ENCODE assay signal across 1 cellular context in the genomic region with DNA sequence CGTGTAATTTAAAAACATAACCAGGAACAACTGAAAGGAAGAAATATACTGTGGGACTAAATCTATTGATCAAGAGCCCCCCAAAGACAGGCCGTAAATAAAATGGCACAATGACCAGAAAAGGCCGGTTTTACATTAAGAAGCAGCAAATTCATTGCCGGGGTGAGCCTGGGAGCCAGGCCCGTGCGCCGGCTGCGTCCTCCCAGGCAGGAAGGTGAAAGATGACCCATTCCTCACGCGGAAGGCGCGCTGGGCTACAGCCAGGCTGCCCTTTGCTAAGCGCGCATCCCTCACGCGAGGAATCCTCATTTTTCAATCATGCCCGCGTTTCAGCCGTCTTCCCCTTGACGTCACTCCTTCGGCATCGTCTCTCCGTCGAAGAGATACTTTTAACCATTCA.
TF ChIP-seq lines count a peak whose summit lies in the region.

No MANE protein-coding gene starts in this region.

TF ChIP-seq in GM23338, 12 proteins besides CTCF, POLR2A, EP300 and RAD21 (continued from another document):
- TF ChIP-seq, protein P1, sequence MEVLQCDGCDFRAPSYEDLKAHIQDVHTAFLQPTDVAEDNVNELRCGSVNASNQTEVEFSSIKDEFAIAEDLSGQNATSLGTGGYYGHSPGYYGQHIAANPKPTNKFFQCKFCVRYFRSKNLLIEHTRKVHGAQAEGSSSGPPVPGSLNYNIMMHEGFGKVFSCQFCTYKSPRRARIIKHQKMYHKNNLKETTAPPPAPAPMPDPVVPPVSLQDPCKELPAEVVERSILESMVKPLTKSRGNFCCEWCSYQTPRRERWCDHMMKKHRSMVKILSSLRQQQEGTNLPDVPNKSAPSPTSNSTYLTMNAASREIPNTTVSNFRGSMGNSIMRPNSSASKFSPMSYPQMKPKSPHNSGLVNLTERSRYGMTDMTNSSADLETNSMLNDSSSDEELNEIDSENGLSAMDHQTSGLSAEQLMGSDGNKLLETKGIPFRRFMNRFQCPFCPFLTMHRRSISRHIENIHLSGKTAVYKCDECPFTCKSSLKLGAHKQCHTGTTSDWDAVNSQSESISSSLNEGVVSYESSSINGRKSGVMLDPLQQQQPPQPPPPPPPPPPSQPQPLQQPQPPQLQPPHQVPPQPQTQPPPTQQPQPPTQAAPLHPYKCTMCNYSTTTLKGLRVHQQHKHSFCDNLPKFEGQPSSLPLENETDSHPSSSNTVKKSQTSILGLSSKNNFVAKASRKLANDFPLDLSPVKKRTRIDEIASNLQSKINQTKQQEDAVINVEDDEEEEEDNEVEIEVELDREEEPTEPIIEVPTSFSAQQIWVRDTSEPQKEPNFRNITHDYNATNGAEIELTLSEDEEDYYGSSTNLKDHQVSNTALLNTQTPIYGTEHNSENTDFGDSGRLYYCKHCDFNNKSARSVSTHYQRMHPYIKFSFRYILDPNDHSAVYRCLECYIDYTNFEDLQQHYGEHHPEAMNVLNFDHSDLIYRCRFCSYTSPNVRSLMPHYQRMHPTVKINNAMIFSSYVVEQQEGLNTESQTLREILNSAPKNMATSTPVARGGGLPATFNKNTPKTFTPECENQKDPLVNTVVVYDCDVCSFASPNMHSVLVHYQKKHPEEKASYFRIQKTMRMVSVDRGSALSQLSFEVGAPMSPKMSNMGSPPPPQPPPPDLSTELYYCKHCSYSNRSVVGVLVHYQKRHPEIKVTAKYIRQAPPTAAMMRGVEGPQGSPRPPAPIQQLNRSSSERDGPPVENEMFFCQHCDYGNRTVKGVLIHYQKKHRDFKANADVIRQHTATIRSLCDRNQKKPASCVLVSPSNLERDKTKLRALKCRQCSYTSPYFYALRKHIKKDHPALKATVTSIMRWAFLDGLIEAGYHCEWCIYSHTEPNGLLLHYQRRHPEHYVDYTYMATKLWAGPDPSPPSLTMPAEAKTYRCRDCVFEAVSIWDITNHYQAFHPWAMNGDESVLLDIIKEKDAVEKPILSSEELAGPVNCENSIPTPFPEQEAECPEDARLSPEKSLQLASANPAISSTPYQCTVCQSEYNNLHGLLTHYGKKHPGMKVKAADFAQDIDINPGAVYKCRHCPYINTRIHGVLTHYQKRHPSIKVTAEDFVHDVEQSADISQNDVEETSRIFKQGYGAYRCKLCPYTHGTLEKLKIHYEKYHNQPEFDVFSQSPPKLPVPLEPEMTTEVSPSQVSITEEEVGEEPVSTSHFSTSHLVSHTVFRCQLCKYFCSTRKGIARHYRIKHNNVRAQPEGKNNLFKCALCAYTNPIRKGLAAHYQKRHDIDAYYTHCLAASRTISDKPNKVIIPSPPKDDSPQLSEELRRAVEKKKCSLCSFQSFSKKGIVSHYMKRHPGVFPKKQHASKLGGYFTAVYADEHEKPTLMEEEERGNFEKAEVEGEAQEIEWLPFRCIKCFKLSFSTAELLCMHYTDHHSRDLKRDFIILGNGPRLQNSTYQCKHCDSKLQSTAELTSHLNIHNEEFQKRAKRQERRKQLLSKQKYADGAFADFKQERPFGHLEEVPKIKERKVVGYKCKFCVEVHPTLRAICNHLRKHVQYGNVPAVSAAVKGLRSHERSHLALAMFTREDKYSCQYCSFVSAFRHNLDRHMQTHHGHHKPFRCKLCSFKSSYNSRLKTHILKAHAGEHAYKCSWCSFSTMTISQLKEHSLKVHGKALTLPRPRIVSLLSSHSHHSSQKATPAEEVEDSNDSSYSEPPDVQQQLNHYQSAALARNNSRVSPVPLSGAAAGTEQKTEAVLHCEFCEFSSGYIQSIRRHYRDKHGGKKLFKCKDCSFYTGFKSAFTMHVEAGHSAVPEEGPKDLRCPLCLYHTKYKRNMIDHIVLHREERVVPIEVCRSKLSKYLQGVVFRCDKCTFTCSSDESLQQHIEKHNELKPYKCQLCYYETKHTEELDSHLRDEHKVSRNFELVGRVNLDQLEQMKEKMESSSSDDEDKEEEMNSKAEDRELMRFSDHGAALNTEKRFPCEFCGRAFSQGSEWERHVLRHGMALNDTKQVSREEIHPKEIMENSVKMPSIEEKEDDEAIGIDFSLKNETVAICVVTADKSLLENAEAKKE (CRISPR knock-in tag; IDR thresholded peaks at IDR 0.05): no peak
